In the genomic region with DNA sequence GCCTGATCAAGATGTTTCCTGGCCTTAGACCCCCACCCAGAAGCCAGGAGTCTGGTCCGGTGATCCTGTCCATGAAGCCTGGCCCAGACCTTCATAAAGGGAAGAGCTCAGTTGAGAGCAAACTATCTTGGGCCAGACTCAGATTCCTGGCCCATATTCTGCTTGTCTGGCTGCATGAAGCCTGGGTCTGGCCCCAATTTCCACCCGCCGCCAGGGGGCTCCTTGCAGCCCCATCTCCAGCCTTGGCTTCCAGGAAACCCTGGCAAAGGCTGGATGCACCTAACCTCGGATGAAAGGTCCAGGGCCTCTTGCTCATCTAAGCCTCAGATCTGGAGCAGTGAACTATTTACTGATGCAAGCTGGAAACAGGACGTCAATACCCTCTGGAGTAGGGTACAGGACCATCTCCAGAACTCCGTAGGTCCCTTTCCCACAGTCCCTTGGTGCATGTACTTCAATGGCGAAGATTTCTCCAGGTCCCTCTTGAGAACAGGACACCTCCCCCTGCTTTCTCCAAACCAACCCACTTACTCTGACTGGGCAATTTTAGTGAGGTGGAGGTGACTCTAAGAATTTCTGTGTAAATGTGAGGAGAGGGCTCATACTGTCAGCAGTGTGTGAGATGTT, we compare ENCODE assay signal across 8 cellular contexts. TPM values are rescaled to one million over a fixed set of nuclear protein-coding genes. Genes with fewer than 3 reads are reported as not detected.
DNase-seq lines count a peak whose midpoint lies in the region; ATAC-seq, FAIRE-seq and TF ChIP-seq lines count a peak whose summit lies in the region.

No MANE protein-coding gene starts in this region.

- CTCF ChIA-PET in RWPE1 (lab: Yijun Ruan, JAX), result interaction anchor here (0.5 to 1.2 kb wide), 7 partner anchors 10 to 417 kb away, joined by 3 to 7 read pairs (median 3); no protein-coding TSS in a partner anchor

- H3K4me3 Mint-ChIP-seq in CD14-positive monocyte, result peak overlapping the region in 1 of 2 donors; percentile 97

- no peak overlapping the region for H3K27ac ChIP-seq in RWPE1

- peaks cover 92 to 99% (median 95%) of the 10 kb centered on the region in 3 donors for H3K27me3 Mint-ChIP-seq in CD14-positive monocyte (ENCODE audit: low read depth in 3 of 3)

- POLR2A ChIA-PET in RWPE1 (lab: Yijun Ruan, JAX; ENCODE audit: low non-redundant PET), result no interaction called here

- in situ Hi-C loops in GM13976 (cut with MboI; ENCODE audit: low sequenced_read_pairs, unreplicated experiment), result no loop called here

- DNase-seq in CD14-positive monocyte (ENCODE audit: low spot score) (no peak), GM13976 (ENCODE audit: low spot score) (no peak), RWPE1 (ENCODE audit: low spot score) (no peak), glomerular visceral epithelial cell (ENCODE audit: extremely low spot score) (peak; percentile 61), NCI-H2171 (lab: John Stamatoyannopoulos, UW) (no peak), T1000 (lab: John Stamatoyannopoulos, UW) (no peak), GM12891 (ENCODE audit: insufficient read length, low spot score) (no peak)

- H3K36me3 Mint-ChIP-seq in CD14-positive monocyte, result peaks cover 15 to 24% of the 10 kb centered on the region in 2 donors

- peaks cover 57% of the 10 kb centered on the region for H3K4me1 Mint-ChIP-seq in CD14-positive monocyte

- H3K9me3 Mint-ChIP-seq in CD14-positive monocyte, result peaks cover 0 to 54% (median 30%) of the 10 kb centered on the region in 7 donors

- no peak for ATAC-seq in HG03139 (IDR thresholded peaks at IDR 0.05; ENCODE audit: unreplicated experiment)

- no peak for TF ChIP-seq POLR2A in GM12891 (IDR thresholded peaks at IDR 0.05; ENCODE audit: low read depth, low read length)

- intact Hi-C loops in CD14-positive monocyte (cut with micrococcal nuclease), result loop anchor here in 1 of 2 donors (5.0 kb wide), 1 partner anchor 386 kb away; no protein-coding TSS in a partner anchor

- no peak overlapping the region for H3K27ac Mint-ChIP-seq in CD14-positive monocyte

- no peak for FAIRE-seq in GM12891 (lab: Jason Lieb, UNC)

- TF ChIP-seq CTCF in CD14-positive monocyte (IDR thresholded peaks at IDR 0.05), result peak; percentile 48
- peak; percentile 19 for TF ChIP-seq CTCF in GM13976 (IDR thresholded peaks at IDR 0.05; ENCODE audit: borderline replicate concordance, control extremely low read depth, extremely low read depth, insufficient read depth, missing control alignments)
- TF ChIP-seq CTCF in RWPE1 (conservative IDR thresholded peaks at IDR 0.05; ENCODE audit: low read depth), result peak; percentile 15; the same call in 1 of the 2 replicates

TF ChIP-seq in GM12891, 5 proteins besides CTCF, POLR2A, EP300 and RAD21:
- TF ChIP-seq PAX5 (IDR thresholded peaks at IDR 0.05; ENCODE audit: insufficient read depth, low read length, severe bottlenecking) (no peak), SPI1 (IDR thresholded peaks at IDR 0.05; ENCODE audit: low read depth, low read length) (no peak)

RNA-seq across cellular contexts. Expression of a gene that starts 5.6 kb away (rescaled TPM):
- not detected for polyA plus RNA-seq in CD14-positive monocyte
- not detected for polyA plus RNA-seq in GM12891 (2012; ENCODE audit: low read depth, missing spikeins)

RNA-seq across cellular contexts. Expression of a gene that starts 5.6 kb away (rescaled TPM):
- not detected for polyA plus RNA-seq in CD14-positive monocyte
- polyA plus RNA-seq in GM12891 (2012; ENCODE audit: low read depth, missing spikeins), result not detected
